In the genomic region with DNA sequence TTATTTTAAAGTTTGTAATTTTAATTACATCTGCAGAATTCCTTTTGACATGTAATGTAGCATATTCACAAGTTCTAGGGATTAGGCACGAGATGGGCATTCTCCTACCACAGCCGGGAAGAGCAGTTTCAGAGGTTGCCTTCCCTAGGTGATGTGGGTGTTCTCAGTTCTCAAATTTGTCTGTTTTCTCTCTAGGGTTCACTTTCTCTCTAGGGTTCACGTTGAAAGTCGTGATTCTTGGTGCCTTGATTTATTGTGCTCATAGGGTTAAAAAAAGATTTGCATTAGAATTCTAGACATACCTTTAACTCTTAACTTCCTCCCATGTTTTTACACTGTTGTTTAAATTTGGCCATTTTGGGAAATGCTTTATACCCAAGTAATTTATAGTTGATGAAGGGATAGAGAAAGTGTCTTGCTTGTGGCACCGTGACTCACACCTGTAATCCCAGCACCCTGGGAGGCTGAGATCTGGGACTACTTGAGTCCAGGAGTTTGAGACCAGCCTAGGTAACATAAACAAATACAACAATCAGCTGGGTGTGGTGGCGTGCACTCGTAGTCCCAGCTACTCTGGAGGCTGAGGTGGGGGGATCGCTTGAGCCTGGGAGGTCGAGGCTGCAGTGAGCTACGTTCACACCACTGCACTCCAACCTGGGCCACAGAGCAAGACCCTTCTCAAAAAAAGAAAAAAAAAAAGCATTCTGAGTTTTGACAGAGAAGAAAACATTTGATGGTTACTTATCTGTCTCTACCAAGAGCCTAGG, we compare ENCODE assay signal across 10 cellular contexts. TPM values are rescaled to one million over a fixed set of nuclear protein-coding genes. Genes with fewer than 3 reads are reported as not detected.
A peak's percentile ranks its signal among the peaks of the same experiment; 100 is the strongest.
DNase-seq lines count a peak whose midpoint lies in the region; ATAC-seq, FAIRE-seq and TF ChIP-seq lines count a peak whose summit lies in the region.
"Had no signal": no experiment of that assay in that cellular context is flagged by ENCODE, and none has a peak within 500 bp of the region (broad histone marks: within the 10 kb centered on the region; RNA-seq: fewer than 3 reads in every experiment).

No MANE protein-coding gene starts in this region.

- no peak for TF ChIP-seq POLR2A in HCT116 (IDR thresholded peaks at IDR 0.05; ENCODE audit: borderline replicate concordance, extremely low read depth, insufficient read depth, insufficient read length)
- no peak for TF ChIP-seq POLR2A in GM12878 (IDR thresholded peaks at IDR 0.05; ENCODE audit: low read depth, low read length)
- TF ChIP-seq POLR2A in erythroblast (IDR thresholded peaks at IDR 0.05; ENCODE audit: low read length): no peak

- no peak for TF ChIP-seq EP300 in GM12878 (IDR thresholded peaks at IDR 0.05; ENCODE audit: borderline replicate concordance in 1 of 2, control insufficient read depth in 1 of 2, low read depth in 2 of 2, low read length in 2 of 2)

- no peak for TF ChIP-seq RAD21 in HCT116 (IDR thresholded peaks at IDR 0.05; ENCODE audit: low read depth)
- no peak for TF ChIP-seq RAD21 in GM12878 (IDR thresholded peaks at IDR 0.05; ENCODE audit: insufficient read depth, low read depth, low read length)

- no peaks in the 10 kb centered on the region for H3K9me3 Mint-ChIP-seq in naive thymus-derived CD8-positive, alpha-beta T cell

- WGBS in GM12878 (ENCODE audit: insufficient coverage, insufficient replicate concordance, low lambda C conversion rate, missing lambda C conversion rate): 46% methylated on average over 10 of the region's 10 CpGs

- FAIRE-seq in GM12878 (lab: Jason Lieb, UNC): no peak
- no peak for FAIRE-seq in urothelium cell line (lab: Jason Lieb, UNC)

- CTCF ChIA-PET in AG04450 (lab: Charles Lee): interaction anchor here (1.3 to 2.6 kb wide), 3 partner anchors 53 to 57 kb away, joined by 6 to 11 read pairs (median 9); no protein-coding TSS in a partner anchor
- CTCF ChIA-PET in HCT116 (lab: Charles Lee): interaction anchor here (1.1 kb wide), 1 partner anchor 53 kb away, joined by 5 read pairs; no protein-coding TSS in a partner anchor
- CTCF ChIA-PET in GM12878 (lab: Yijun Ruan, JAX): interaction anchor here (0.6 to 1.8 kb wide), 2 partner anchors 18 to 54 kb away, joined by 3 to 5 read pairs; no protein-coding TSS in a partner anchor

- no peaks in the 10 kb centered on the region for H3K9me2 ChIP-seq in HCT116 (ENCODE audit: insufficient read depth)

- H4K20me1 ChIP-seq in HCT116 (ENCODE audit: insufficient read depth) (no peaks in the 10 kb centered on the region; the same call in 1 of the 2 replicates), GM12878 (ENCODE audit: control insufficient read depth, insufficient read depth) (peaks cover 21% of the 10 kb centered on the region)

- peaks cover 24 to 56% of the 10 kb centered on the region in 2 experiments for H3K4me1 ChIP-seq in HCT116 (ENCODE audit: control insufficient read depth in 1 of 2, insufficient read depth in 2 of 2, low read length in 2 of 2)
- peaks cover 22% of the 10 kb centered on the region for H3K4me1 ChIP-seq in GM12878 (ENCODE audit: control insufficient read depth, insufficient read depth, low read length)

- H2AFZ ChIP-seq in HCT116 (ENCODE audit: low read depth, low read length, poor library complexity, severe bottlenecking) (no peak overlapping the region), GM12878 (ENCODE audit: control insufficient read depth, low read depth, low read length) (no peak overlapping the region)

- peaks cover 86% of the 10 kb centered on the region for H3K79me2 ChIP-seq in HCT116 (ENCODE audit: insufficient read depth, low read length)
- peaks cover 75% of the 10 kb centered on the region for H3K79me2 ChIP-seq in GM12878 (ENCODE audit: control insufficient read depth, insufficient read depth, low read length)

- no TSS peak for BruUV-seq in HCT116 (replicated peaks; lab: Mats Ljungman, UMichigan)
- no TSS peak for BruUV-seq in GM12878 (replicated peaks; lab: Mats Ljungman, UMichigan)

- H3K27ac Mint-ChIP-seq in naive thymus-derived CD8-positive, alpha-beta T cell: peak overlapping the region in 9 of 10 donors; percentile 27 to 100 (median 77)

- H3K27me3 ChIP-seq in AG04450 (ENCODE audit: control insufficient read depth, insufficient read depth, low read length) (no peaks in the 10 kb centered on the region), HCT116 (ENCODE audit: insufficient read depth, low read length) (no peaks in the 10 kb centered on the region), GM12878 (replicated peaks in 1 of 2; ENCODE audit: control insufficient read depth in 2 of 2, insufficient read depth in 2 of 2, low read length in 1 of 2) (no peaks in the 10 kb centered on the region)

- RAD21 ChIA-PET in HCT116 (lab: Charles Lee; ENCODE audit: low non-redundant PET in 1 of 2, low total read pairs in 2 of 2, uncharacterized antibody in 2 of 2, unreplicated experiment in 2 of 2) (no interaction called here), GM12878 (lab: Charles Lee; ENCODE audit: unreplicated experiment) (interaction anchor here (0.6 kb wide), 1 partner anchor 386 kb away, joined by 3 read pairs; no protein-coding TSS in a partner anchor)

- intact Hi-C loops in HCT116 (cut with micrococcal nuclease) (no loop called here), GM12878 (cut with micrococcal nuclease; ENCODE audit: unreplicated experiment) (no loop called here)

- TF ChIP-seq CTCF in AG04450 (IDR thresholded peaks at IDR 0.05; ENCODE audit: low read depth, low read length) (no peak), HCT116 (IDR thresholded peaks at IDR 0.05 in 2 of 3, conservative IDR thresholded peaks at IDR 0.05 in 1 of 3; ENCODE audit: borderline replicate concordance in 1 of 3, insufficient read depth in 1 of 3, low read depth in 2 of 3, low read length in 2 of 3) (no peak), GM12878 (IDR thresholded peaks at IDR 0.05 in 2 of 3, conservative IDR thresholded peaks at IDR 0.05 in 1 of 3; ENCODE audit: control insufficient read depth in 2 of 3, extremely low read depth in 1 of 3, insufficient read depth in 1 of 3, low read depth in 3 of 3, low read length in 3 of 3) (no peak)

- H3K4me3 ChIP-seq in AG04450 (ENCODE audit: low read depth, low read length): no peak overlapping the region
- H3K4me3 ChIP-seq in HCT116 (replicated peaks in 1 of 2; ENCODE audit: low read depth in 1 of 2, low read length in 2 of 2): no peak overlapping the region
- peak overlapping the region; percentile 95 for H3K4me3 ChIP-seq in GM12878

- H3K9ac ChIP-seq in HCT116 (ENCODE audit: low read length) (no peak overlapping the region), GM12878 (ENCODE audit: control insufficient read depth, insufficient read depth, low read length) (peak overlapping the region; percentile 29; the same call in 1 of the 2 replicates)

- SMC1A ChIA-PET in GM12878 (lab: Charles Lee; ENCODE audit: uncharacterized antibody, unreplicated experiment): interaction anchor here (1.1 to 2.7 kb wide), 3 partner anchors 13 to 36 kb away, joined by 3 to 14 read pairs (median 4); no protein-coding TSS in a partner anchor

- H3K27ac ChIP-seq in AG04450 (ENCODE audit: low read depth, low read length) (peak overlapping the region; percentile 21), HCT116 (ENCODE audit: low read depth, low read length) (no peak overlapping the region), GM12878 (ENCODE audit: control insufficient read depth, insufficient read depth) (peak overlapping the region; percentile 44)

- POLR2A ChIA-PET in AG04450 (lab: Yijun Ruan, JAX): interaction anchor here (1.5 kb wide), 1 partner anchor 9 kb away, joined by 3 read pairs; no protein-coding TSS in a partner anchor
- POLR2A ChIA-PET in HCT116 (lab: Charles Lee): no interaction called here
- POLR2A ChIA-PET in GM12878 (lab: Charles Lee): interaction anchor here (1.8 kb wide), 1 partner anchor 16 kb away, joined by 5 read pairs; a partner anchor contains a TSS
- POLR2A ChIA-PET in naive thymus-derived CD8-positive, alpha-beta T cell (lab: Charles Lee): interaction anchor here (0.9 to 8.9 kb wide), 7 partner anchors 25 to 58 kb away, joined by 3 to 140 read pairs (median 6); no protein-coding TSS in a partner anchor

- peak overlapping the region in 9 of 10 donors; percentile 33 to 100 (median 94) for H3K4me3 Mint-ChIP-seq in naive thymus-derived CD8-positive, alpha-beta T cell

- H3K4me2 ChIP-seq in HCT116 (ENCODE audit: low read length) (peak overlapping the region; percentile 27), GM12878 (ENCODE audit: control insufficient read depth, insufficient read depth) (peak overlapping the region; percentile 100)

- H3K9me3 ChIP-seq in AG04450 (ENCODE audit: control insufficient read depth, insufficient read depth, low read length): no peaks in the 10 kb centered on the region; the same call in 1 of the 2 replicates
- H3K9me3 ChIP-seq in HCT116 (ENCODE audit: control insufficient read depth in 1 of 2, insufficient read depth in 1 of 2, low read depth in 1 of 2, low read length in 2 of 2): no peaks in the 10 kb centered on the region
- H3K9me3 ChIP-seq in GM12878 (replicated peaks; ENCODE audit: control insufficient read depth, insufficient read depth, low read length): no peaks in the 10 kb centered on the region

- peaks cover 0 to 6% of the 10 kb centered on the region in 2 experiments; a peak in 1 of 4 replicates for H3K36me3 ChIP-seq in HCT116 (ENCODE audit: control insufficient read depth in 1 of 2, insufficient read depth in 2 of 2, low read length in 2 of 2)
- H3K36me3 ChIP-seq in GM12878 (ENCODE audit: control insufficient read depth in 2 of 2, insufficient read depth in 2 of 2, low read length in 1 of 2): peaks cover 3 to 13% of the 10 kb centered on the region in 2 experiments

- in situ Hi-C loops in GM12878 (cut with MboI): no loop called here

- no peak for ATAC-seq in HCT116
- ATAC-seq in GM12878: no peak
- no peak for ATAC-seq in naive thymus-derived CD8-positive, alpha-beta T cell
- no peak for ATAC-seq in HG03342 (IDR thresholded peaks at IDR 0.05; ENCODE audit: unreplicated experiment)

- H3K4me1 Mint-ChIP-seq in naive thymus-derived CD8-positive, alpha-beta T cell: peaks cover 40 to 83% (median 77%) of the 10 kb centered on the region in 4 donors

- H3K27me3 Mint-ChIP-seq in naive thymus-derived CD8-positive, alpha-beta T cell: no peaks in the 10 kb centered on the region

- no peak for DNase-seq in AG04450 (ENCODE audit: low read depth, low spot score)
- no peak for DNase-seq in HCT116 (ENCODE audit: low read depth, low spot score)
- no peak for DNase-seq in GM12878 (ENCODE audit: low read depth, low spot score)
- DNase-seq in naive thymus-derived CD8-positive, alpha-beta T cell: no peak
- DNase-seq in urothelium cell line (ENCODE audit: low spot score): no peak
- DNase-seq in NCI-H1417 treated with DMSO at 0.1 percent for 48 hours (lab: John Stamatoyannopoulos, UW): no peak
- DNase-seq in erythroblast (lab: John Stamatoyannopoulos, UW): no peak
- DNase-seq: DMS53, Kasumi-1 had no signal

- H3K36me3 Mint-ChIP-seq in naive thymus-derived CD8-positive, alpha-beta T cell: peaks cover 0 to 56% (median 3%) of the 10 kb centered on the region in 3 donors

RNA-seq across cellular contexts. Expression of a gene that starts 3.6 kb away (rescaled TPM):
- polyA plus RNA-seq in AG04450 (2011; rRNA removed): 17.3 and 25.4 TPM in 2 replicates
- 43.3 and 49.2 TPM in 2 replicates for polyA minus RNA-seq in AG04450 (2011; rRNA and poly(A)+ RNA removed)
- 81.3 TPM for total RNA-seq in HCT116 (2021; ENCODE audit: unreplicated experiment)
- 71.7 and 83.4 TPM in 2 replicates for polyA plus RNA-seq in HCT116 (2012)
- 196 and 212 TPM in 2 replicates for total RNA-seq in GM12878 (2013; cell fraction: nucleolus; rRNA removed)
- 27.6 and 34.7 TPM in 2 replicates for total RNA-seq in GM12878 (2014; rRNA removed)
- total RNA-seq in GM12878 (2014; rRNA removed; fragmentation: Illumina TruSeq; extraction: Trizol): 16.4 and 16.9 TPM in 2 replicates
- 75.2 and 75.8 TPM in 2 replicates for total RNA-seq in GM12878 (2021)
- 18.8 TPM for polyA plus RNA-seq in GM12878 (2011; ENCODE audit: low read depth)
- polyA plus RNA-seq in GM12878 (2011; rRNA removed): 12.1 and 23.8 TPM in 2 replicates
- polyA plus RNA-seq in GM12878 (2011; cell fraction: cytosol; rRNA removed): 26.3 and 35.1 TPM in 2 replicates
- 206 and 271 TPM in 2 replicates for polyA plus RNA-seq in GM12878 (2011; cell fraction: nucleus; rRNA removed)
- 54.9 and 56.3 TPM in 2 replicates for polyA plus RNA-seq in GM12878 (2012)
- polyA plus RNA-seq in GM12878 (2014; fragmentation: Illumina TruSeq; extraction: Trizol): 5.3 and 17.5 TPM in 2 replicates
- 1 to 10 TPM; 1.4 to 2.8 TPM for polyA plus RNA-seq in GM12878 (2014; fragmentation: Nextera tagmentation; extraction: Ambion mirVana)
- 44.5 and 54.6 TPM in 2 replicates for polyA plus RNA-seq in GM12878 (2014; rRNA removed)
- polyA plus RNA-seq in GM12878 (2016; fragmentation: Nextera tagmentation; extraction: Ambion mirVana): 10 to 100 TPM; 29.9 to 37.0 TPM
- polyA minus RNA-seq in GM12878 (2011; rRNA and poly(A)+ RNA removed): 41.5 and 85.4 TPM in 2 replicates
- 38.4 and 62.0 TPM in 2 replicates for polyA minus RNA-seq in GM12878 (2011; cell fraction: cytosol; rRNA and poly(A)+ RNA removed)
- 106 and 179 TPM in 2 replicates for polyA minus RNA-seq in GM12878 (2011; cell fraction: nucleus; rRNA and poly(A)+ RNA removed)
- total RNA-seq in naive thymus-derived CD8-positive, alpha-beta T cell: 100 to 1,000 TPM; 308 to 327 TPM
- polyA plus RNA-seq in naive thymus-derived CD8-positive, alpha-beta T cell: 10 to 100 TPM; 25.4 to 85.2 (median 38.2) TPM

RNA-seq across cellular contexts. Expression of a gene that starts 15.4 kb away (rescaled TPM):
- 30.2 and 33.2 TPM in 2 replicates for polyA plus RNA-seq in AG04450 (2011; rRNA removed)
- 35.1 and 39.0 TPM in 2 replicates for polyA minus RNA-seq in AG04450 (2011; rRNA and poly(A)+ RNA removed)
- total RNA-seq in HCT116 (2021; ENCODE audit: unreplicated experiment): 16.4 TPM
- polyA plus RNA-seq in HCT116 (2012): 7.5 and 8.8 TPM in 2 replicates
- 70.8 and 75.2 TPM in 2 replicates for total RNA-seq in GM12878 (2013; cell fraction: nucleolus; rRNA removed)
- total RNA-seq in GM12878 (2014; rRNA removed): 20.5 and 22.1 TPM in 2 replicates
- total RNA-seq in GM12878 (2014; rRNA removed; fragmentation: Illumina TruSeq; extraction: Trizol): 11.6 and 12.3 TPM in 2 replicates
- 18.1 and 21.1 TPM in 2 replicates for total RNA-seq in GM12878 (2021)
- polyA plus RNA-seq in GM12878 (2011; ENCODE audit: low read depth): 5.7 TPM
- polyA plus RNA-seq in GM12878 (2011; rRNA removed): 9.4 and 14.3 TPM in 2 replicates
- 13.5 and 18.9 TPM in 2 replicates for polyA plus RNA-seq in GM12878 (2011; cell fraction: cytosol; rRNA removed)
- 32.9 and 38.9 TPM in 2 replicates for polyA plus RNA-seq in GM12878 (2011; cell fraction: nucleus; rRNA removed)
- 8.9 and 11.3 TPM in 2 replicates for polyA plus RNA-seq in GM12878 (2012)
- 13.5 and 14.0 TPM in 2 replicates for polyA plus RNA-seq in GM12878 (2014; fragmentation: Illumina TruSeq; extraction: Trizol)
- polyA plus RNA-seq in GM12878 (2014; fragmentation: Nextera tagmentation; extraction: Ambion mirVana): under 1 TPM; 0.06 to 0.71 TPM
- 19.9 and 21.9 TPM in 2 replicates for polyA plus RNA-seq in GM12878 (2014; rRNA removed)
- polyA plus RNA-seq in GM12878 (2016; fragmentation: Nextera tagmentation; extraction: Ambion mirVana): 10 to 100 TPM; 12.0 to 16.1 TPM
- 25.9 and 26.5 TPM in 2 replicates for polyA minus RNA-seq in GM12878 (2011; rRNA and poly(A)+ RNA removed)
- polyA minus RNA-seq in GM12878 (2011; cell fraction: cytosol; rRNA and poly(A)+ RNA removed): 5.4 and 6.7 TPM in 2 replicates
- 14.5 and 29.1 TPM in 2 replicates for polyA minus RNA-seq in GM12878 (2011; cell fraction: nucleus; rRNA and poly(A)+ RNA removed)
- total RNA-seq in naive thymus-derived CD8-positive, alpha-beta T cell: 10 to 100 TPM; 65.0 to 71.9 TPM
- 10 to 100 TPM; 16.1 to 25.4 (median 20.0) TPM for polyA plus RNA-seq in naive thymus-derived CD8-positive, alpha-beta T cell
